ENCODE assay signal across 8 cellular contexts in the genomic region with DNA sequence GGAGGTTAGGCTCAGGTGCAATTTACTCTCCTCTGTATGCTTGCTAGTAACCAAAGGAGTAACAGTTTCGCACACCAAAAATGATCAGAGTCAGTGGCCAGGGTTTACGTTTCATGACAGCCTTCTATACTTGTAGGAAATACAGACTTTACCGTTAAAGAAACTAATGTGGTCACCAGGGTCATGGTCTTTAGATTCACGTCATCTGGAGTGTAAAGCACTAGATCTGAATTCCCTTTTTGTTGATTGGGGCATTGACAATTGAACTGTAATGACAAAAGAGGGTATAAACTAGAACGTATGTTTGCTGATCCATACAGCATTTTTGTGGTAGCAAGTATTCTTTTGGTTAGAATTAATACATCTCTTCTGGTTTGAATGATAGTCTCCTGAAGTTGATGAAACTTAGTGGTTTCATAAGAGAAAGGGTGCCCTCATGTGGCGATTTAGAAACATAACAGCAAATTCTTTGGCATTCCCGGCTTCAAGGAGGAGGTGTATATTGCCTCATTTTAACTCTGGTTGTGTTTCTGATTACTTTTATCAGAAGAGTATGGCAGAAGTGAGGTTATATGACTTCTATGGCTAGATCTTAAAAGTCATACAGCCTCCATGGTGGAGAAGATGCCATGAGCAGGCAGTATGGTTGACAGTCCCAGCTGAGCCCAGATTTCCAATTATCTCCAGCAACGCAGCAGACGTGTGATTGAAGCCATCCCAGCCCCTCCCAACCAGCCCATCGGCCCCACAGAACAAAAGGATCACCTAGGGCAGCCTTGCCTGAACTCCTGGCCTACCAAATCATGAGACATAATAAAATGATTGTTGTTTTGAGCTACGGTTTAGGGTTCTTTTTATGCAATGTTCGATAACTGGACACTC. TPM values are rescaled to one million over a fixed set of nuclear protein-coding genes. Genes with fewer than 3 reads are reported as not detected.
DNase-seq lines count a peak whose midpoint lies in the region; ATAC-seq and TF ChIP-seq lines count a peak whose summit lies in the region.

No MANE protein-coding gene starts in this region.

- CTCF ChIA-PET in WTC11 (lab: Charles Lee): interaction anchor here (0.8 to 1.8 kb wide), 7 partner anchors 20 to 171 kb away, joined by 3 to 19 read pairs (median 12); no protein-coding TSS in a partner anchor

- peak overlapping the region; percentile 65; the same call in 1 of the 2 replicates for H3K27ac Mint-ChIP-seq in WTC11

- POLR2A ChIA-PET in WTC11 (lab: Charles Lee): no interaction called here

- H3K4me1 Mint-ChIP-seq in WTC11: peaks cover 6% of the 10 kb centered on the region

- TF ChIP-seq CTCF in WTC11 (IDR thresholded peaks at IDR 0.05): peak; percentile 48

- H3K9me3 Mint-ChIP-seq in WTC11: no peaks in the 10 kb centered on the region

- H3K36me3 Mint-ChIP-seq in WTC11: no peaks in the 10 kb centered on the region

- ATAC-seq in GM19372 (IDR thresholded peaks at IDR 0.05; ENCODE audit: low read depth, unreplicated experiment) (peak; percentile 92), HG03354 (IDR thresholded peaks at IDR 0.05; ENCODE audit: poor library complexity, severe bottlenecking, unreplicated experiment) (peak; percentile 88), WTC11 (peak; percentile 94), esophagus mucosa (peak; percentile 78)

- H3K4me3 Mint-ChIP-seq in WTC11: peak overlapping the region; percentile 33; the same call in 1 of the 2 replicates

- peak; percentile 96 for DNase-seq in DMS53 treated with DMSO at 0.1 percent for 48 hours (lab: John Stamatoyannopoulos, UW; ENCODE audit: unreplicated experiment)
- peak; percentile 83 for DNase-seq in NCI-H2196 treated with DMSO at 0.1 percent for 48 hours (lab: John Stamatoyannopoulos, UW; ENCODE audit: unreplicated experiment)
- DNase-seq in WTC11 (ENCODE audit: low spot score): peak; percentile 44
- DNase-seq in myocyte (ENCODE audit: low read depth): peak; percentile 86
- DNase-seq in NK-92 treated with Interleukin-12 subunit alpha and Interleukin-12 subunit beta, amount 100 ng/mL, for 24 hours (lab: John Stamatoyannopoulos, UW): no peak

- no peaks in the 10 kb centered on the region for H3K27me3 Mint-ChIP-seq in WTC11 (ENCODE audit: low read depth)

TF ChIP-seq in WTC11, 78 proteins besides CTCF, POLR2A, EP300 and RAD21:
- TF ChIP-seq ELF4 (CRISPR knock-in tag; IDR thresholded peaks at IDR 0.05; ENCODE audit: low read depth) (no peak), MYBL2 (CRISPR knock-in tag; IDR thresholded peaks at IDR 0.05) (no peak), E2F5 (CRISPR knock-in tag; IDR thresholded peaks at IDR 0.05) (no peak), SP1 (CRISPR knock-in tag; conservative IDR thresholded peaks at IDR 0.05) (0 out of 2 replicates have a peak, but pooled peaks have one; percentile 26)
- TF ChIP-seq, protein P1, sequence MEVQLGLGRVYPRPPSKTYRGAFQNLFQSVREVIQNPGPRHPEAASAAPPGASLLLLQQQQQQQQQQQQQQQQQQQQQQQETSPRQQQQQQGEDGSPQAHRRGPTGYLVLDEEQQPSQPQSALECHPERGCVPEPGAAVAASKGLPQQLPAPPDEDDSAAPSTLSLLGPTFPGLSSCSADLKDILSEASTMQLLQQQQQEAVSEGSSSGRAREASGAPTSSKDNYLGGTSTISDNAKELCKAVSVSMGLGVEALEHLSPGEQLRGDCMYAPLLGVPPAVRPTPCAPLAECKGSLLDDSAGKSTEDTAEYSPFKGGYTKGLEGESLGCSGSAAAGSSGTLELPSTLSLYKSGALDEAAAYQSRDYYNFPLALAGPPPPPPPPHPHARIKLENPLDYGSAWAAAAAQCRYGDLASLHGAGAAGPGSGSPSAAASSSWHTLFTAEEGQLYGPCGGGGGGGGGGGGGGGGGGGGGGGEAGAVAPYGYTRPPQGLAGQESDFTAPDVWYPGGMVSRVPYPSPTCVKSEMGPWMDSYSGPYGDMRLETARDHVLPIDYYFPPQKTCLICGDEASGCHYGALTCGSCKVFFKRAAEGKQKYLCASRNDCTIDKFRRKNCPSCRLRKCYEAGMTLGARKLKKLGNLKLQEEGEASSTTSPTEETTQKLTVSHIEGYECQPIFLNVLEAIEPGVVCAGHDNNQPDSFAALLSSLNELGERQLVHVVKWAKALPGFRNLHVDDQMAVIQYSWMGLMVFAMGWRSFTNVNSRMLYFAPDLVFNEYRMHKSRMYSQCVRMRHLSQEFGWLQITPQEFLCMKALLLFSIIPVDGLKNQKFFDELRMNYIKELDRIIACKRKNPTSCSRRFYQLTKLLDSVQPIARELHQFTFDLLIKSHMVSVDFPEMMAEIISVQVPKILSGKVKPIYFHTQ (CRISPR knock-in tag; IDR thresholded peaks at IDR 0.05): no peak

RNA-seq across cellular contexts. Expression of gene MMP7, which starts 35.1 kb away (rescaled TPM):
- 0.23 to 0.50 TPM (median 0.48 TPM) in 3 replicates for total RNA-seq in WTC11 (2021)
- 23.7 TPM for total RNA-seq in esophagus mucosa
- not detected in 2 replicates for total RNA-seq in myocyte
- polyA plus RNA-seq in myocyte (2012): 0.09 TPM

RNA-seq across cellular contexts. Expression of gene TMEM123, which starts 42.8 kb away (rescaled TPM):
- total RNA-seq in WTC11 (2021) (102 to 116 TPM (median 114 TPM) in 3 replicates), esophagus mucosa (131 TPM), myocyte (126 and 144 TPM in 2 replicates)
- 63.8 TPM for polyA plus RNA-seq in myocyte (2012)

Comparison
In these comparisons a context has a peak if more than half of its experiments do, and no peak if none do; other contexts are left out.
1. RNA of gene MMP7, which starts 35.1 kb away (total RNA-seq): 23.7 TPM in esophagus mucosa (single experiment); 0.23 to 0.50 TPM in WTC11 and not detected in myocyte; every median in the first group is over 10 times any median in the second.
2. Peak in every context shown above with its lines, with median percentiles within 50 percentile points of each other: ATAC-seq.